Comparison of ENCODE assay signal across 14 cellular contexts in the genomic region with DNA sequence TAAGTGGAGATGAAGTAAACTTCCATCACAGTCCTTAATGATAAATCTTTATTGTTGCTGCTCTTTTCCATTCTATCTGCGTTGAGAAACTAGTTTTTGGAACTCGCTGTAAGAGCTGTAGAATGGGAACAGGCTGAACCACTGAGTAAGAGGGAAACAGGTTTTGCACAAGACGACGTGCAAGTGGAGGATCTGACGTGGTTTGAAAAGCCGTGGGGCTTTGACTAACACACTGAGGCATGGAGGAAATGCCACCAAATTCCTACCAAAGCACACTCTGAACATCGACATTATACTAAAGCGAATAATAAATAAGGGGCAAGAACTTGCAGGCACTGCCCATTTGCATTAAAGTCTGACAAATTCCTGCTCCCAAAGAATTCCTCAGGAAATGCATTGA.
DNase-seq lines count a peak whose midpoint lies in the region; ATAC-seq, FAIRE-seq and TF ChIP-seq lines count a peak whose summit lies in the region.
"Had no signal": no experiment of that assay in that cellular context is flagged by ENCODE, and none has a peak within 500 bp of the region (broad histone marks: within the 10 kb centered on the region; RNA-seq: fewer than 3 reads in every experiment).

No MANE protein-coding gene starts in this region.

- no peak overlapping the region for H2AFZ ChIP-seq in astrocyte (ENCODE audit: low read depth, low read length)

- H4K20me1 ChIP-seq in astrocyte (ENCODE audit: insufficient read depth, low read length) = no peaks in the 10 kb centered on the region

- H3K9me3 ChIP-seq in right atrium auricular region = peaks cover 0 to 15% of the 10 kb centered on the region in 2 donors
- no peaks in the 10 kb centered on the region for H3K9me3 ChIP-seq in astrocyte (ENCODE audit: insufficient read depth, low read depth, low read length)
- H3K9me3 ChIP-seq in tibial nerve = peaks cover 0 to 11% (median 0%) of the 10 kb centered on the region in 4 donors
- H3K9me3 ChIP-seq in BE2C = no peaks in the 10 kb centered on the region

- H3K27ac ChIP-seq in right atrium auricular region (peak overlapping the region; percentile 52 to 75), astrocyte (ENCODE audit: low read depth, low read length) (peak overlapping the region; percentile 45), tibial nerve (peak overlapping the region in 3 of 4 donors; percentile 50 to 79 (median 74))
- H3K27ac ChIP-seq: RWPE1 had no signal

- peaks cover 0 to 11% of the 10 kb centered on the region in 2 donors for H3K4me1 ChIP-seq in right atrium auricular region
- H3K4me1 ChIP-seq in astrocyte (ENCODE audit: insufficient read depth, low read length) = peaks cover 29% of the 10 kb centered on the region
- H3K4me1 ChIP-seq in tibial nerve = peaks cover 0 to 26% (median 4%) of the 10 kb centered on the region in 4 donors
- no peaks in the 10 kb centered on the region for H3K4me1 ChIP-seq in BE2C

- DNase-seq in right atrium auricular region (ENCODE audit: low spot score) (no peak), Right ventricle myocardium inferior (ENCODE audit: missing footprints) (no peak), astrocyte (ENCODE audit: low read depth) (peak; percentile 80), iris pigment epithelial cell (ENCODE audit: low read depth) (peak; percentile 97), tibial nerve (ENCODE audit: low spot score in 2 of 2) (no peak), H7 (no peak), BE2C (no peak)
- DNase-seq: activated naive CD8-positive, alpha-beta T cell treated with anti-CD3 and anti-CD28 coated beads, Interleukin-2, amount 10 ng/mL, durations not matched to agents 7 days and 5 days; CD4-positive, CD25-positive, alpha-beta regulatory T cell had no signal

- peak; percentile 47 to 77 for TF ChIP-seq EP300 in tibial nerve (IDR thresholded peaks at IDR 0.05)

- no peak for TF ChIP-seq POLR2A in tibial nerve (IDR thresholded peaks at IDR 0.05)

- FAIRE-seq in astrocyte (lab: Jason Lieb, UNC) = no peak
- FAIRE-seq: HepG2 had no signal

- peaks cover 23% of the 10 kb centered on the region for H3K4me1 Mint-ChIP-seq in astrocyte (ENCODE audit: low read depth, unreplicated experiment)

- no peaks in the 10 kb centered on the region for H3K36me3 Mint-ChIP-seq in astrocyte (ENCODE audit: low read depth, unreplicated experiment)

- H3K27me3 Mint-ChIP-seq in astrocyte (ENCODE audit: low read depth, unreplicated experiment) = no peaks in the 10 kb centered on the region
- H3K27me3 Mint-ChIP-seq: CD4-positive, CD25-positive, alpha-beta regulatory T cell had no signal

- ATAC-seq in Right ventricle myocardium inferior (no peak), GM18909 (IDR thresholded peaks at IDR 0.05; ENCODE audit: poor library complexity, unreplicated experiment) (no peak)
- ATAC-seq: activated CD4-positive, CD25-positive, alpha-beta regulatory T cell treated with anti-CD3 and anti-CD28 coated beads, Interleukin-2, amount 50 U/mL, for 24 hours; HepG2 had no signal

- no peak for TF ChIP-seq CTCF in right atrium auricular region (IDR thresholded peaks at IDR 0.05)
- no peak for TF ChIP-seq CTCF in astrocyte (IDR thresholded peaks at IDR 0.05; ENCODE audit: insufficient read depth, low read depth, low read length)
- TF ChIP-seq CTCF in tibial nerve (IDR thresholded peaks at IDR 0.05) = no peak
- no peak for TF ChIP-seq CTCF in BE2C (IDR thresholded peaks at IDR 0.05; ENCODE audit: low read depth, low read length)

- H3K9ac ChIP-seq in astrocyte (ENCODE audit: low read length) = peak overlapping the region; percentile 33

- H3K4me2 ChIP-seq in astrocyte (ENCODE audit: low read length) = peak overlapping the region; percentile 52

- H3K27ac Mint-ChIP-seq in astrocyte (ENCODE audit: unreplicated experiment) = no peak overlapping the region
- H3K27ac Mint-ChIP-seq: activated naive CD8-positive, alpha-beta T cell treated with anti-CD3 and anti-CD28 coated beads, Interleukin-2, amount 10 ng/mL, durations not matched to agents 7 days and 5 days; memory B cell had no signal

- no peaks in the 10 kb centered on the region for H3K79me2 ChIP-seq in astrocyte (ENCODE audit: insufficient read depth, low read length)

- H3K4me3 Mint-ChIP-seq in astrocyte (ENCODE audit: unreplicated experiment) = no peak overlapping the region
- H3K4me3 Mint-ChIP-seq: activated naive CD8-positive, alpha-beta T cell treated with anti-CD3 and anti-CD28 coated beads, Interleukin-2, amount 10 ng/mL, durations not matched to agents 7 days and 5 days had no signal

- peaks cover 9% of the 10 kb centered on the region for H3K9me3 Mint-ChIP-seq in astrocyte (ENCODE audit: unreplicated experiment)

- H3K27me3 ChIP-seq in right atrium auricular region (no peaks in the 10 kb centered on the region), astrocyte (ENCODE audit: insufficient read depth, low read length) (no peaks in the 10 kb centered on the region), tibial nerve (no peaks in the 10 kb centered on the region), H7 (ENCODE audit: control insufficient read depth, insufficient read depth, low read length) (no peaks in the 10 kb centered on the region), BE2C (no peaks in the 10 kb centered on the region)

- WGBS in tibial nerve, 2 donors = 56% methylated on average over 8 of the region's 8 CpGs

- H3K4me3 ChIP-seq in right atrium auricular region = no peak overlapping the region
- H3K4me3 ChIP-seq in astrocyte (ENCODE audit: insufficient read depth, low read depth, low read length) = peak overlapping the region; percentile 30
- no peak overlapping the region for H3K4me3 ChIP-seq in tibial nerve
- no peak overlapping the region for H3K4me3 ChIP-seq in H7 (ENCODE audit: insufficient read depth, low read depth, low read length)
- no peak overlapping the region for H3K4me3 ChIP-seq in BE2C (ENCODE audit: low read depth, low read length)

- H3K36me3 ChIP-seq in right atrium auricular region (no peaks in the 10 kb centered on the region), astrocyte (ENCODE audit: insufficient read depth, low read length) (no peaks in the 10 kb centered on the region), tibial nerve (no peaks in the 10 kb centered on the region), H7 (replicated peaks; ENCODE audit: control insufficient read depth, insufficient read depth, low read length) (no peaks in the 10 kb centered on the region), BE2C (no peaks in the 10 kb centered on the region)

- intact Hi-C loops in Right ventricle myocardium inferior (cut with DNase I) = loop anchor here (5.0 kb wide), 1 partner anchor 52 kb away; no protein-coding TSS in a partner anchor

Comparison
In these comparisons a context has a peak if more than half of its experiments do, and no peak if none do; other contexts are left out.
1. DNase-seq: peak in astrocyte (single experiment) and iris pigment epithelial cell (single experiment); none in right atrium auricular region (single experiment), Right ventricle myocardium inferior (single experiment), tibial nerve (0 of 2), H7 (single experiment) and BE2C (single experiment).
2. Peak in every context shown above with its lines, with median percentiles within 50 percentile points of each other: H3K27ac ChIP-seq.